Comparison of ENCODE assay signal across 1 cellular context in genomic region chr11:17722000-17722643, GRCh38.
TF ChIP-seq lines count a peak whose summit lies in the region.

No MANE protein-coding gene starts in this region.

TF ChIP-seq in liver, 16 proteins besides CTCF, POLR2A, EP300 and RAD21 (continued from another document):
- TF ChIP-seq, protein P1, sequence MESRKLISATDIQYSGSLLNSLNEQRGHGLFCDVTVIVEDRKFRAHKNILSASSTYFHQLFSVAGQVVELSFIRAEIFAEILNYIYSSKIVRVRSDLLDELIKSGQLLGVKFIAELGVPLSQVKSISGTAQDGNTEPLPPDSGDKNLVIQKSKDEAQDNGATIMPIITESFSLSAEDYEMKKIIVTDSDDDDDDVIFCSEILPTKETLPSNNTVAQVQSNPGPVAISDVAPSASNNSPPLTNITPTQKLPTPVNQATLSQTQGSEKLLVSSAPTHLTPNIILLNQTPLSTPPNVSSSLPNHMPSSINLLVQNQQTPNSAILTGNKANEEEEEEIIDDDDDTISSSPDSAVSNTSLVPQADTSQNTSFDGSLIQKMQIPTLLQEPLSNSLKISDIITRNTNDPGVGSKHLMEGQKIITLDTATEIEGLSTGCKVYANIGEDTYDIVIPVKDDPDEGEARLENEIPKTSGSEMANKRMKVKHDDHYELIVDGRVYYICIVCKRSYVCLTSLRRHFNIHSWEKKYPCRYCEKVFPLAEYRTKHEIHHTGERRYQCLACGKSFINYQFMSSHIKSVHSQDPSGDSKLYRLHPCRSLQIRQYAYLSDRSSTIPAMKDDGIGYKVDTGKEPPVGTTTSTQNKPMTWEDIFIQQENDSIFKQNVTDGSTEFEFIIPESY (IDR thresholded peaks at IDR 0.05): no peak
- TF ChIP-seq GABPA (IDR thresholded peaks at IDR 0.05 in 1 of 2, conservative IDR thresholded peaks at IDR 0.05 in 1 of 2) (no peak), YY1 (IDR thresholded peaks at IDR 0.05) (no peak), MAX (IDR thresholded peaks at IDR 0.05) (no peak), JUND (IDR thresholded peaks at IDR 0.05) (no peak), TAF1 (conservative IDR thresholded peaks at IDR 0.05) (no peak), NR2F2 (IDR thresholded peaks at IDR 0.05) (no peak), HNF4G (IDR thresholded peaks at IDR 0.05) (no peak)
- TF ChIP-seq, protein P2, sequence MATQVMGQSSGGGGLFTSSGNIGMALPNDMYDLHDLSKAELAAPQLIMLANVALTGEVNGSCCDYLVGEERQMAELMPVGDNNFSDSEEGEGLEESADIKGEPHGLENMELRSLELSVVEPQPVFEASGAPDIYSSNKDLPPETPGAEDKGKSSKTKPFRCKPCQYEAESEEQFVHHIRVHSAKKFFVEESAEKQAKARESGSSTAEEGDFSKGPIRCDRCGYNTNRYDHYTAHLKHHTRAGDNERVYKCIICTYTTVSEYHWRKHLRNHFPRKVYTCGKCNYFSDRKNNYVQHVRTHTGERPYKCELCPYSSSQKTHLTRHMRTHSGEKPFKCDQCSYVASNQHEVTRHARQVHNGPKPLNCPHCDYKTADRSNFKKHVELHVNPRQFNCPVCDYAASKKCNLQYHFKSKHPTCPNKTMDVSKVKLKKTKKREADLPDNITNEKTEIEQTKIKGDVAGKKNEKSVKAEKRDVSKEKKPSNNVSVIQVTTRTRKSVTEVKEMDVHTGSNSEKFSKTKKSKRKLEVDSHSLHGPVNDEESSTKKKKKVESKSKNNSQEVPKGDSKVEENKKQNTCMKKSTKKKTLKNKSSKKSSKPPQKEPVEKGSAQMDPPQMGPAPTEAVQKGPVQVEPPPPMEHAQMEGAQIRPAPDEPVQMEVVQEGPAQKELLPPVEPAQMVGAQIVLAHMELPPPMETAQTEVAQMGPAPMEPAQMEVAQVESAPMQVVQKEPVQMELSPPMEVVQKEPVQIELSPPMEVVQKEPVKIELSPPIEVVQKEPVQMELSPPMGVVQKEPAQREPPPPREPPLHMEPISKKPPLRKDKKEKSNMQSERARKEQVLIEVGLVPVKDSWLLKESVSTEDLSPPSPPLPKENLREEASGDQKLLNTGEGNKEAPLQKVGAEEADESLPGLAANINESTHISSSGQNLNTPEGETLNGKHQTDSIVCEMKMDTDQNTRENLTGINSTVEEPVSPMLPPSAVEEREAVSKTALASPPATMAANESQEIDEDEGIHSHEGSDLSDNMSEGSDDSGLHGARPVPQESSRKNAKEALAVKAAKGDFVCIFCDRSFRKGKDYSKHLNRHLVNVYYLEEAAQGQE (IDR thresholded peaks at IDR 0.05): no peak
